Comparison of ENCODE assay signal across 13 cellular contexts in the genomic region with DNA sequence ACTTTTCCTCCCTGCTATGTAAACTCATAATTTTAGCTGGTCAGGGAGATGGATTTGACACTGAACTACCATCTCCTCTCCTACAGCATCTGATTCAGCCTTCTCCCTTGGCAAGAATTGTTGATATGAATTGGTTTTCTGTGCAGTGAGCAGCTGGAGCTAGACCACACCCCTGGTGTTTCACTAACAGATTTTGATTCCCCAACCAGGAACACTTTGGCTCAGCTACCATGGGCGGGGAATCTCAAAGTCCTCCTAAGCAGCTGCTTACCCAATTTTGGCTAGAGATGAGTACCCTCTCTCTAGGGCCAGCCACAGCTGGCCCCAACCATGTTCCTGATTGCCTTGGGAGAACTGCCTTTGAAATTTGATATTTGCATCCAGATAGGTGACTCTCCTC. TPM values are rescaled to one million over a fixed set of nuclear protein-coding genes. Genes with fewer than 3 reads are reported as not detected.
"Had no signal": no experiment of that assay in that cellular context is flagged by ENCODE, and none has a peak within 500 bp of the region (broad histone marks: within the 10 kb centered on the region; RNA-seq: fewer than 3 reads in every experiment).

No MANE protein-coding gene starts in this region.

RNA-seq across cellular contexts. Expression of a gene that starts 48.7 kb away (rescaled TPM):
- total RNA-seq: activated B cell treated with CpG ODN at 0.5 μM for 24 hours; activated CD4-positive, alpha-beta memory T cell treated with anti-CD3 and anti-CD28 coated beads for 36 hours; activated naive CD4-positive, alpha-beta T cell treated with anti-CD3 and anti-CD28 coated beads for 36 hours; activated naive CD4-positive, alpha-beta T cell treated with anti-CD3 and anti-CD28 coated beads, Interleukin-2, amount 50 U/mL, for 72 hours; activated T-cell treated with anti-CD3 and anti-CD28 coated beads, Interleukin-2, amount 50 U/mL, for 4 hours; activated T-helper 1 cell treated with anti-CD3 and anti-CD28 coated beads, Interleukin-12 subunit alpha, Interleukin-12 subunit beta, Interleukin-2, Interleukin-4 antibody, amounts not matched to agents 30 ng/mL and 10 ng/mL and 1 ng/mL, durations not matched to agents 14 hours and 24 hours and 36 hours; adrenal gland; astrocyte; body of pancreas; breast epithelium; cardiac septum; PC-3; Peyer's patch had no signal
- polyA plus RNA-seq: adrenal gland had no signal
